ENCODE assay signal across 8 cellular contexts in genomic region chr10:101095550-101096213, GRCh38. TPM values are rescaled to one million over a fixed set of nuclear protein-coding genes. Genes with fewer than 3 reads are reported as not detected.
DNase-seq lines count a peak whose midpoint lies in the region; ATAC-seq and TF ChIP-seq lines count a peak whose summit lies in the region.

No MANE protein-coding gene starts in this region.

- peak; percentile 94 for TF ChIP-seq CTCF in AG09309 (IDR thresholded peaks at IDR 0.05; ENCODE audit: control insufficient read depth, insufficient read depth, low read depth, low read length, missing control alignments)
- peak; percentile 35 to 90 (median 78) for TF ChIP-seq CTCF in Peyer's patch (IDR thresholded peaks at IDR 0.05)
- peak; percentile 89 for TF ChIP-seq CTCF in osteoblast (IDR thresholded peaks at IDR 0.05; ENCODE audit: extremely low read depth, low read depth, low read length)
- peak; percentile 69 to 78 for TF ChIP-seq CTCF in tibial artery (IDR thresholded peaks at IDR 0.05)

- H3K27ac ChIP-seq in Peyer's patch (peak overlapping the region in 1 of 4 donors; percentile 52), osteoblast (ENCODE audit: low read depth, low read length) (no peak overlapping the region), tibial artery (no peak overlapping the region)

- no peak overlapping the region for H3K4me2 ChIP-seq in osteoblast (ENCODE audit: insufficient read depth, low read length)

- no peak overlapping the region for H2AFZ ChIP-seq in osteoblast (ENCODE audit: low read length)

- H3K4me3 ChIP-seq in AG09309 (ENCODE audit: control insufficient read depth, low read depth, low read length) (no peak overlapping the region), Peyer's patch (no peak overlapping the region), osteoblast (ENCODE audit: insufficient read depth, low read length) (no peak overlapping the region), tibial artery (no peak overlapping the region)

- DNase-seq in AG09309 (ENCODE audit: low read depth) (no peak), HT-29 (ENCODE audit: low spot score) (peak; percentile 91), Peyer's patch (peak; percentile 61 to 91 (median 89)), fibroblast of the conjunctiva (ENCODE audit: low read depth) (peak; percentile 34), osteoblast (ENCODE audit: insufficient read length, low spot score, missing footprints) (peak; percentile 93), tibial artery (peak; percentile 42 to 69)
- peak; percentile 75 to 78 for DNase-seq in activated T-cell treated with anti-CD3 and anti-CD28 coated beads, Interleukin-2, amount 50 U/mL, for 72 hours

- no peak for TF ChIP-seq POLR2A in Peyer's patch (IDR thresholded peaks at IDR 0.05)

- H3K36me3 Mint-ChIP-seq in activated T-cell treated with anti-CD3 and anti-CD28 coated beads, Interleukin-2, amount 50 U/mL, for 72 hours (ENCODE audit: insufficient read depth in 2 of 2): no peaks in the 10 kb centered on the region

- no peaks in the 10 kb centered on the region for H3K9me3 Mint-ChIP-seq in activated T-cell treated with anti-CD3 and anti-CD28 coated beads, Interleukin-2, amount 50 U/mL, for 72 hours

- peaks cover 7% of the 10 kb centered on the region for H4K20me1 ChIP-seq in osteoblast (ENCODE audit: insufficient read depth, low read length)

- H3K36me3 ChIP-seq in Peyer's patch: no peaks in the 10 kb centered on the region
- H3K36me3 ChIP-seq in osteoblast (ENCODE audit: insufficient read depth, low read length): no peaks in the 10 kb centered on the region
- no peaks in the 10 kb centered on the region for H3K36me3 ChIP-seq in tibial artery

- H3K4me1 Mint-ChIP-seq in activated T-cell treated with anti-CD3 and anti-CD28 coated beads, Interleukin-2, amount 50 U/mL, for 72 hours (ENCODE audit: low read depth): no peaks in the 10 kb centered on the region

- intact Hi-C loops in tibial artery (cut with DNase I; ENCODE audit: low total_unique reads): loop anchor here (2.0 kb wide), 1 partner anchor 45 kb away; no protein-coding TSS in a partner anchor

- H3K4me1 ChIP-seq in Peyer's patch (no peaks in the 10 kb centered on the region), osteoblast (ENCODE audit: insufficient read depth, low read length) (peaks cover 15% of the 10 kb centered on the region), tibial artery (no peaks in the 10 kb centered on the region)

- H3K27ac Mint-ChIP-seq in activated T-cell treated with anti-CD3 and anti-CD28 coated beads, Interleukin-2, amount 50 U/mL, for 72 hours: no peak overlapping the region

- ATAC-seq in GM18867 (IDR thresholded peaks at IDR 0.05; ENCODE audit: unreplicated experiment): peak; percentile 51
- peak; percentile 90 to 92 for ATAC-seq in activated T-cell treated with anti-CD3 and anti-CD28 coated beads, Interleukin-2, amount 50 U/mL, for 72 hours (replicated peaks in 1 of 2)

- peaks cover 67% of the 10 kb centered on the region for H3K27me3 Mint-ChIP-seq in activated T-cell treated with anti-CD3 and anti-CD28 coated beads, Interleukin-2, amount 50 U/mL, for 72 hours (ENCODE audit: low read depth)

- H3K27me3 ChIP-seq in Peyer's patch: no peaks in the 10 kb centered on the region
- H3K27me3 ChIP-seq in osteoblast (ENCODE audit: insufficient read depth, low read length): peaks cover 20% of the 10 kb centered on the region
- peaks cover 0 to 90% of the 10 kb centered on the region in 2 donors for H3K27me3 ChIP-seq in tibial artery

- H3K9me3 ChIP-seq in Peyer's patch (no peaks in the 10 kb centered on the region), osteoblast (ENCODE audit: low read depth, low read length) (no peaks in the 10 kb centered on the region), tibial artery (no peaks in the 10 kb centered on the region)

- H3K4me3 Mint-ChIP-seq in activated T-cell treated with anti-CD3 and anti-CD28 coated beads, Interleukin-2, amount 50 U/mL, for 72 hours: no peak overlapping the region

- H3K79me2 ChIP-seq in osteoblast (ENCODE audit: insufficient read depth, low read length): no peaks in the 10 kb centered on the region

RNA-seq across cellular contexts. Expression of gene KAZALD1, which starts 33.9 kb away (rescaled TPM):
- total RNA-seq in HT-29 (2014; rRNA removed; shearing (Covaris generic)): 13.0 and 15.6 TPM in 2 replicates
- 10 to 100 TPM in 3 of 4 donors, not detected in 1; 25.9 to 41.8 (median 39.1) TPM for total RNA-seq in Peyer's patch
- under 1 TPM; 0.49 to 0.53 TPM for total RNA-seq in activated T-cell treated with anti-CD3 and anti-CD28 coated beads, Interleukin-2, amount 50 U/mL, for 72 hours
- 26.4 and 30.1 TPM in 2 replicates for total RNA-seq in osteoblast

RNA-seq across cellular contexts. Expression of gene TLX1, which starts 35.4 kb away (rescaled TPM):
- not detected in 2 replicates for total RNA-seq in HT-29 (2014; rRNA removed; shearing (Covaris generic))
- total RNA-seq in Peyer's patch: 1 to 10 TPM in 3 of 4 donors, not detected in 1; 1.6 to 4.8 (median 3.2) TPM
- total RNA-seq in activated T-cell treated with anti-CD3 and anti-CD28 coated beads, Interleukin-2, amount 50 U/mL, for 72 hours: not detected
- total RNA-seq in osteoblast: not detected in 2 replicates
